In genomic region chr2:161886248-161886647, GRCh38 we compare ENCODE assay signal across 32 cellular contexts.
"Had no signal": no experiment of that assay in that cellular context is flagged by ENCODE, and none has a peak within 500 bp of the region (broad histone marks: within the 10 kb centered on the region; RNA-seq: fewer than 3 reads in every experiment).

No MANE protein-coding gene starts in this region.

- H3K4me3 ChIP-seq: adrenal gland, body of pancreas, breast epithelium, cardiac muscle cell had no signal

- ATAC-seq: activated naive CD4-positive, alpha-beta T cell treated with anti-CD3 and anti-CD28 coated beads, Interleukin-2, amount 50 U/mL, for 72 hours; activated naive CD8-positive, alpha-beta T cell treated with anti-CD3 and anti-CD28 coated beads, Interleukin-2, amount 50 U/mL, for 24 hours; activated T-cell treated with anti-CD3 and anti-CD28 coated beads, Interleukin-2, amount 50 U/mL, for 4 hours; activated T-cell treated with anti-CD3 and anti-CD28 coated beads, Interleukin-2, amount 50 U/mL, for 72 hours; activated T-helper 17 cell treated with anti-CD3 and anti-CD28 coated beads, Interleukin-2, amount 50 U/mL, for 72 hours; body of pancreas had no signal

- H3K27ac ChIP-seq: adrenal gland, body of pancreas, brain microvascular endothelial cell, breast epithelium, cardiac muscle cell had no signal

- DNase-seq: activated effector memory CD4-positive, alpha-beta T cell treated with anti-CD3 and anti-CD28 coated beads, Interleukin-2, amount 50 U/mL, for 16 hours; activated effector memory CD4-positive, alpha-beta T cell treated with Interleukin-2 at 50 U/mL for 16 hours; activated gamma-delta T cell; activated gamma-delta T cell treated with Interleukin-2 at 50 U/mL for 16 hours; activated naive CD4-positive, alpha-beta T cell; activated naive CD4-positive, alpha-beta T cell treated with anti-CD3 and anti-CD28 coated beads for 36 hours; activated naive CD4-positive, alpha-beta T cell treated with anti-CD3 and anti-CD28 coated beads, Interleukin-2, amount 10 ng/mL, durations not matched to agents 7 days and 5 days; activated naive CD4-positive, alpha-beta T cell treated with anti-CD3 and anti-CD28 coated beads, Interleukin-2, amount 50 U/mL, for 16 hours; activated naive CD4-positive, alpha-beta T cell treated with Interleukin-2 at 50 U/mL for 16 hours; activated naive CD8-positive, alpha-beta T cell treated with anti-CD3 and anti-CD28 coated beads for 36 hours; activated naive CD8-positive, alpha-beta T cell treated with anti-CD3 and anti-CD28 coated beads, Interleukin-2, amount 10 ng/mL, durations not matched to agents 7 days and 5 days; activated naive CD8-positive, alpha-beta T cell treated with anti-CD3 and anti-CD28 coated beads, Interleukin-2, amount 50 U/mL, for 24 hours; activated T-cell treated with anti-CD3 and anti-CD28 coated beads for 4 hours; activated T-cell treated with anti-CD3 and anti-CD28 coated beads, Interleukin-2, amount 50 U/mL, for 1 hour; activated T-cell treated with anti-CD3 and anti-CD28 coated beads, Interleukin-2, amount 50 U/mL, for 24 hours; activated T-cell treated with anti-CD3 and anti-CD28 coated beads, Interleukin-2, amount 50 U/mL, for 4 hours; activated T-cell treated with anti-CD3 and anti-CD28 coated beads, Interleukin-2, amount 50 U/mL, for 48 hours; activated T-cell treated with anti-CD3 and anti-CD28 coated beads, Interleukin-2, amount 50 U/mL, for 72 hours; adrenal gland; amniotic stem cell; amygdala; anterior cingulate cortex; aorta; body of pancreas; brain microvascular endothelial cell; caudate nucleus; central memory CD4-positive, alpha-beta T cell; cerebellar nuclear complex had no signal

- H3K4me1 ChIP-seq: adrenal gland, body of pancreas, breast epithelium had no signal

- H3K36me3 ChIP-seq: adrenal gland, brain microvascular endothelial cell, breast epithelium, cardiac muscle cell had no signal

- H3K9me3 ChIP-seq: adrenal gland, body of pancreas, breast epithelium had no signal

- H3K27me3 ChIP-seq: adrenal gland, body of pancreas, brain microvascular endothelial cell, breast epithelium, cardiac muscle cell had no signal
